Comparison of ENCODE assay signal across 8 cellular contexts in genomic region chr6:45377041-45377554, GRCh38. TPM values are rescaled to one million over a fixed set of nuclear protein-coding genes. Genes with fewer than 3 reads are reported as not detected.
DNase-seq lines count a peak whose midpoint lies in the region; ATAC-seq, FAIRE-seq and TF ChIP-seq lines count a peak whose summit lies in the region.

No MANE protein-coding gene starts in this region.

- intact Hi-C loops in pancreas (cut with DNase I) = no loop called here

- TF ChIP-seq POLR2A in gastroesophageal sphincter (IDR thresholded peaks at IDR 0.05) = no peak

- H3K4me3 ChIP-seq in gastroesophageal sphincter (peak overlapping the region; percentile 75 to 94), pancreas (peak overlapping the region; percentile 64 to 78 (median 70))

- H3K9me3 ChIP-seq in gastroesophageal sphincter (no peaks in the 10 kb centered on the region), pancreas (no peaks in the 10 kb centered on the region)

- WGBS in gastroesophageal sphincter (ENCODE audit: low coverage in 1 of 2), 2 donors = 0 to 1% methylated on average over 9 to 11 of the region's 21 CpGs
- 1% methylated on average over 21 of the region's 21 CpGs for WGBS in pancreas, 2 donors

- no peaks in the 10 kb centered on the region for H3K27me3 ChIP-seq in gastroesophageal sphincter
- H3K27me3 ChIP-seq in pancreas = no peaks in the 10 kb centered on the region

- DNase-seq in activated CD8-positive, alpha-beta memory T cell treated with anti-CD3 and anti-CD28 coated beads for 24 hours = peak; percentile 94
- no peak for DNase-seq in activated CD8-positive, alpha-beta memory T cell treated with anti-CD3 and anti-CD28 coated beads, Interleukin-2, amount 50 U/mL, for 48 hours
- peak; percentile 91 for DNase-seq in activated CD8-positive, alpha-beta memory T cell treated with anti-CD3 and anti-CD28 coated beads, Interleukin-2, amount 10 ng/mL, durations not matched to agents 7 days and 5 days
- DNase-seq in pancreas (no peak), NCI-H1092 (lab: John Stamatoyannopoulos, UW) (no peak), GDM1 (lab: John Stamatoyannopoulos, UW) (no peak)

- no peaks in the 10 kb centered on the region for H3K36me3 Mint-ChIP-seq in activated CD8-positive, alpha-beta memory T cell treated with anti-CD3 and anti-CD28 coated beads, Interleukin-2, amount 10 ng/mL, durations not matched to agents 7 days and 5 days

- H3K27me3 Mint-ChIP-seq in activated CD8-positive, alpha-beta memory T cell treated with anti-CD3 and anti-CD28 coated beads, Interleukin-2, amount 10 ng/mL, durations not matched to agents 7 days and 5 days = no peaks in the 10 kb centered on the region

- FAIRE-seq in pancreas (lab: Jason Lieb, UNC) = no peak

- no peak for TF ChIP-seq EP300 in gastroesophageal sphincter (IDR thresholded peaks at IDR 0.05)

- H3K9me3 Mint-ChIP-seq in activated CD8-positive, alpha-beta memory T cell treated with anti-CD3 and anti-CD28 coated beads, Interleukin-2, amount 10 ng/mL, durations not matched to agents 7 days and 5 days (ENCODE audit: low read depth) = no peaks in the 10 kb centered on the region

- H3K4me3 Mint-ChIP-seq in activated CD8-positive, alpha-beta memory T cell treated with anti-CD3 and anti-CD28 coated beads, Interleukin-2, amount 10 ng/mL, durations not matched to agents 7 days and 5 days = peak overlapping the region; percentile 98

- H3K27ac ChIP-seq in gastroesophageal sphincter (peak overlapping the region; percentile 61 to 98 (median 98)), pancreas (peak overlapping the region; percentile 90 to 98 (median 97))

- H3K36me3 ChIP-seq in gastroesophageal sphincter (no peaks in the 10 kb centered on the region), pancreas (no peaks in the 10 kb centered on the region)

- H3K4me1 Mint-ChIP-seq in activated CD8-positive, alpha-beta memory T cell treated with anti-CD3 and anti-CD28 coated beads, Interleukin-2, amount 10 ng/mL, durations not matched to agents 7 days and 5 days = peaks cover 18% of the 10 kb centered on the region

- TF ChIP-seq CTCF in gastroesophageal sphincter (IDR thresholded peaks at IDR 0.05) = no peak
- no peak for TF ChIP-seq CTCF in pancreas (IDR thresholded peaks at IDR 0.05)

- H3K27ac Mint-ChIP-seq in activated CD8-positive, alpha-beta memory T cell treated with anti-CD3 and anti-CD28 coated beads, Interleukin-2, amount 10 ng/mL, durations not matched to agents 7 days and 5 days = peak overlapping the region; percentile 99

- ATAC-seq in HG03378 (IDR thresholded peaks at IDR 0.05; ENCODE audit: unreplicated experiment) (peak; percentile 20), gastroesophageal sphincter (no peak), pancreas (peak; percentile 10 to 22 (median 16))
- no peak for ATAC-seq in activated CD8-positive, alpha-beta memory T cell treated with anti-CD3 and anti-CD28 coated beads, Interleukin-2, amount 10 ng/mL, durations not matched to agents 7 days and 5 days

- H3K4me1 ChIP-seq in gastroesophageal sphincter = peaks cover 0 to 21% (median 0%) of the 10 kb centered on the region in 3 donors
- H3K4me1 ChIP-seq in pancreas = peaks cover 0 to 14% (median 7%) of the 10 kb centered on the region in 3 donors

- CTCF ChIA-PET in activated CD8-positive, alpha-beta memory T cell treated with anti-CD3 and anti-CD28 coated beads, Interleukin-2, amount 10 ng/mL, durations not matched to agents 7 days and 5 days (lab: Charles Lee) = interaction anchor here (0.5 to 2.7 kb wide), 6 partner anchors 32 to 545 kb away, joined by 3 to 14 read pairs (median 4); no protein-coding TSS in a partner anchor

RNA-seq across cellular contexts. Expression of gene SUPT3H, which starts 0.6 kb away (rescaled TPM):
- total RNA-seq in activated CD8-positive, alpha-beta memory T cell treated with anti-CD3 and anti-CD28 coated beads, Interleukin-2, amount 10 ng/mL, durations not matched to agents 7 days and 5 days = 10 to 100 TPM in 1 of 2 experiments, 1 to 10 TPM in 1; 8.2 to 11.7 TPM
- total RNA-seq in gastroesophageal sphincter (10 to 100 TPM in 1 of 4 donors, 1 to 10 TPM in 3; 3.6 to 13.1 (median 7.6) TPM), pancreas (1 to 10 TPM; 3.6 to 8.0 (median 5.3) TPM)
- 1 to 10 TPM; 3.8 to 5.5 TPM for polyA plus RNA-seq in pancreas

RNA-seq across cellular contexts. Expression of gene RUNX2, which starts 49.0 kb away (rescaled TPM):
- 10 to 100 TPM in 1 of 2 experiments, 1 to 10 TPM in 1; 9.3 to 19.9 TPM for total RNA-seq in activated CD8-positive, alpha-beta memory T cell treated with anti-CD3 and anti-CD28 coated beads, Interleukin-2, amount 10 ng/mL, durations not matched to agents 7 days and 5 days
- total RNA-seq in gastroesophageal sphincter = under 1 TPM; 0.16 to 0.94 (median 0.65) TPM
- 1 to 10 TPM in 1 of 6 donors, under 1 TPM in 5; 0.09 to 3.8 (median 0.51) TPM for total RNA-seq in pancreas
- under 1 TPM; 0.11 to 0.21 TPM for polyA plus RNA-seq in pancreas

Comparison
In these comparisons a context has a peak if more than half of its experiments do, and no peak if none do; other contexts are left out.
1. DNase-seq: peak in activated CD8-positive, alpha-beta memory T cell treated with anti-CD3 and anti-CD28 coated beads for 24 hours (single experiment) and activated CD8-positive, alpha-beta memory T cell treated with anti-CD3 and anti-CD28 coated beads, Interleukin-2, amount 10 ng/mL, durations not matched to agents 7 days and 5 days (single experiment); none in activated CD8-positive, alpha-beta memory T cell treated with anti-CD3 and anti-CD28 coated beads, Interleukin-2, amount 50 U/mL, for 48 hours (single experiment), pancreas (0 of 6), NCI-H1092 (single experiment) and GDM1 (single experiment).
2. ATAC-seq: peak in HG03378 (single experiment) and pancreas (4 of 4); none in activated CD8-positive, alpha-beta memory T cell treated with anti-CD3 and anti-CD28 coated beads, Interleukin-2, amount 10 ng/mL, durations not matched to agents 7 days and 5 days (single experiment) and gastroesophageal sphincter (single experiment).